In the genomic region with DNA sequence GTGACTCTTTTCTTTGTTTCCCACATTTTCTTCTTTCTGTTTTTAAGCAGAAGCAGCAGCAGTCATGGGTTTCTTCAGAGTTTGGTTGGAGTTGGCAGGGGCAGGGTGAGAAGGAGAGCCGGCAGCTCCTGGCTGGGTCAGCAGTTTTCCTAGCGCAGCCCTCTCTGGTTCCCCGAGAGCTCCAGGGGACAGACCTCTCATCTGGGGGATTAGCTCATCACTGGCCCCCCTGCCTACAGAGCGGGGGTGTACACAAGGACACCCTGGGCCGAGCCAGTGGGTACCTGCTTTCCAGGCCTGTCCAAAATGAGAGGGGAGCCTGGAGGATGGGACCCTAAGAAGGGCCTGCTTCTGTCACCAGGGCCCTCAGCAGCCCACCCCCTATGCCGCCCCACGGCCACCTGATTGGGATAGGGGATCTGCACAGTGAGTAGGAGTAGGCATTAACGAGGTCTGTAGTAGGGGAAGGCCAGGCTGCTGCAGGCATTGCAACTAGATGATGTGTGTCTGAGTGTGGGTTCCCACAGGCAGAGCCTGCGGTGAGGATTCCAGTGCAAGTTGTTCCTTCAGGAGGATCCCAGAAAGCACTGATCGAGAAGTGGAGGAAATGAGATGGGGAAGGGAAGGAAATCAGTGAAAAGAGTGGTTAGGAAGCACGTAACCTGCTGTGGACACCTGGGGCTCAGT, we compare ENCODE assay signal across 1 cellular context.
TF ChIP-seq lines count a peak whose summit lies in the region.

No MANE protein-coding gene starts in this region.

TF ChIP-seq in K562, 482 proteins besides CTCF, POLR2A, EP300 and RAD21:
- TF ChIP-seq SMARCB1 (IDR thresholded peaks at IDR 0.05; ENCODE audit: insufficient read length, low read depth) (no peak), ELF2 (CRISPR knock-in tag; IDR thresholded peaks at IDR 0.05) (no peak), JUND (IDR thresholded peaks at IDR 0.05; ENCODE audit: borderline replicate concordance, low read depth, low read length) (no peak), JUND (tag; IDR thresholded peaks at IDR 0.05; ENCODE audit: borderline replicate concordance, low read depth, low read length) (no peak), LARP7 (IDR thresholded peaks at IDR 0.05) (no peak), KAT7 (CRISPR knock-in tag; IDR thresholded peaks at IDR 0.05; ENCODE audit: borderline replicate concordance) (no peak), PHF8 (IDR thresholded peaks at IDR 0.05; ENCODE audit: borderline replicate concordance, low read length) (no peak), ZSCAN32 (CRISPR knock-in tag; IDR thresholded peaks at IDR 0.05) (no peak), ZNF407 (IDR thresholded peaks at IDR 0.05; ENCODE audit: low read depth) (no peak), RFX1 (IDR thresholded peaks at IDR 0.05) (no peak), CBFB (CRISPR knock-in tag; IDR thresholded peaks at IDR 0.05) (no peak), ZNF584 (CRISPR knock-in tag; IDR thresholded peaks at IDR 0.05; ENCODE audit: low read depth) (no peak), SP1 (CRISPR knock-in tag; IDR thresholded peaks at IDR 0.05) (no peak), MIER1 (IDR thresholded peaks at IDR 0.05; ENCODE audit: low read depth) (no peak), HDGF (IDR thresholded peaks at IDR 0.05) (no peak), MTF1 (CRISPR knock-in tag; IDR thresholded peaks at IDR 0.05; ENCODE audit: borderline replicate concordance) (no peak), COPS2 (conservative IDR thresholded peaks at IDR 0.05) (no peak)
- TF ChIP-seq, protein P1, sequence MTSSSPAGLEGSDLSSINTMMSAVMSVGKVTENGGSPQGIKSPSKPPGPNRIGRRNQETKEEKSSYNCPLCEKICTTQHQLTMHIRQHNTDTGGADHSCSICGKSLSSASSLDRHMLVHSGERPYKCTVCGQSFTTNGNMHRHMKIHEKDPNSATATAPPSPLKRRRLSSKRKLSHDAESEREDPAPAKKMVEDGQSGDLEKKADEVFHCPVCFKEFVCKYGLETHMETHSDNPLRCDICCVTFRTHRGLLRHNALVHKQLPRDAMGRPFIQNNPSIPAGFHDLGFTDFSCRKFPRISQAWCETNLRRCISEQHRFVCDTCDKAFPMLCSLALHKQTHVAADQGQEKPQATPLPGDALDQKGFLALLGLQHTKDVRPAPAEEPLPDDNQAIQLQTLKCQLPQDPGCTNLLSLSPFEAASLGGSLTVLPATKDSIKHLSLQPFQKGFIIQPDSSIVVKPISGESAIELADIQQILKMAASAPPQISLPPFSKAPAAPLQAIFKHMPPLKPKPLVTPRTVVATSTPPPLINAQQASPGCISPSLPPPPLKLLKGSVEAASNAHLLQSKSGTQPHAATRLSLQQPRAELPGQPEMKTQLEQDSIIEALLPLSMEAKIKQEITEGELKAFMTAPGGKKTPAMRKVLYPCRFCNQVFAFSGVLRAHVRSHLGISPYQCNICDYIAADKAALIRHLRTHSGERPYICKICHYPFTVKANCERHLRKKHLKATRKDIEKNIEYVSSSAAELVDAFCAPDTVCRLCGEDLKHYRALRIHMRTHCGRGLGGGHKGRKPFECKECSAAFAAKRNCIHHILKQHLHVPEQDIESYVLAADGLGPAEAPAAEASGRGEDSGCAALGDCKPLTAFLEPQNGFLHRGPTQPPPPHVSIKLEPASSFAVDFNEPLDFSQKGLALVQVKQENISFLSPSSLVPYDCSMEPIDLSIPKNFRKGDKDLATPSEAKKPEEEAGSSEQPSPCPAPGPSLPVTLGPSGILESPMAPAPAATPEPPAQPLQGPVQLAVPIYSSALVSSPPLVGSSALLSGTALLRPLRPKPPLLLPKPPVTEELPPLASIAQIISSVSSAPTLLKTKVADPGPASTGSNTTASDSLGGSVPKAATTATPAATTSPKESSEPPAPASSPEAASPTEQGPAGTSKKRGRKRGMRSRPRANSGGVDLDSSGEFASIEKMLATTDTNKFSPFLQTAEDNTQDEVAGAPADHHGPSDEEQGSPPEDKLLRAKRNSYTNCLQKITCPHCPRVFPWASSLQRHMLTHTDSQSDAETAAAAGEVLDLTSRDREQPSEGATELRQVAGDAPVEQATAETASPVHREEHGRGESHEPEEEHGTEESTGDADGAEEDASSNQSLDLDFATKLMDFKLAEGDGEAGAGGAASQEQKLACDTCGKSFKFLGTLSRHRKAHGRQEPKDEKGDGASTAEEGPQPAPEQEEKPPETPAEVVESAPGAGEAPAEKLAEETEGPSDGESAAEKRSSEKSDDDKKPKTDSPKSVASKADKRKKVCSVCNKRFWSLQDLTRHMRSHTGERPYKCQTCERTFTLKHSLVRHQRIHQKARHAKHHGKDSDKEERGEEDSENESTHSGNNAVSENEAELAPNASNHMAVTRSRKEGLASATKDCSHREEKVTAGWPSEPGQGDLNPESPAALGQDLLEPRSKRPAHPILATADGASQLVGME (CRISPR knock-in tag; IDR thresholded peaks at IDR 0.05), result no peak
- TF ChIP-seq, protein P2, sequence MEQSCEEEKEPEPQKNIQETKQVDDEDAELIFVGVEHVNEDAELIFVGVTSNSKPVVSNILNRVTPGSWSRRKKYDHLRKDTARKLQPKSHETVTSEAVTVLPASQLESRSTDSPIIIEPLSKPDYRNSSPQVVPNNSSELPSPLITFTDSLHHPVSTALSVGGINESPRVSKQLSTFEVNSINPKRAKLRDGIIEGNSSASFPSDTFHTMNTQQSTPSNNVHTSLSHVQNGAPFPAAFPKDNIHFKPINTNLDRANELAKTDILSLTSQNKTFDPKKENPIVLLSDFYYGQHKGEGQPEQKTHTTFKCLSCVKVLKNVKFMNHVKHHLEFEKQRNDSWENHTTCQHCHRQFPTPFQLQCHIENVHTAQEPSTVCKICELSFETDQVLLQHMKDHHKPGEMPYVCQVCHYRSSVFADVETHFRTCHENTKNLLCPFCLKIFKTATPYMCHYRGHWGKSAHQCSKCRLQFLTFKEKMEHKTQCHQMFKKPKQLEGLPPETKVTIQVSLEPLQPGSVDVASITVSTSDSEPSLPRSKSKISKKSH (CRISPR knock-in tag; IDR thresholded peaks at IDR 0.05), result no peak
